18 cellular contexts compared by ENCODE assay signal in the genomic region with DNA sequence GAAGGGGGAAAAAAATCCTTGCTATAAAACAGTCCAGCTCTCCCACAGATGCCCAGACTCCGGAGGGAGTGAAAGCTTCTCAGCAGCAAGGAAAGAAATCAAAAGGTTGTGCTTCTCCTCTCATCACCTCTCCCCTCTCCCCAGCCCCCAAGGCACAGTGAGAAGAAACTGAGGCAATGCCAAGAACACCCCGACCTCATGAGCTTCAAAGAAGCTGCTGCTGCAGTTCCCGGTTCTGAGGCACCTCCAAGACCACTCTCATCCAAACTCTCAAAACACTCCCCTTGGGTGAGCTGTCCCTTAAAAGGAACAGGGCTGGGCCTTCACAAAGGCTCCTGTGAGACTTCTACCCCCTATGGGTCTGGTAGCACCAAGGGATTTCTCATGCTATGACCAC.
DNase-seq lines count a peak whose midpoint lies in the region; ATAC-seq and TF ChIP-seq lines count a peak whose summit lies in the region.
"Had no signal": no experiment of that assay in that cellular context is flagged by ENCODE, and none has a peak within 500 bp of the region (broad histone marks: within the 10 kb centered on the region; RNA-seq: fewer than 3 reads in every experiment).

No MANE protein-coding gene starts in this region.

- no peaks in the 10 kb centered on the region for H3K36me3 Mint-ChIP-seq in activated CD4-positive, alpha-beta T cell treated with anti-CD3 and anti-CD28 coated beads, Interleukin-2, amount 10 ng/mL, durations not matched to agents 7 days and 5 days (ENCODE audit: low read depth)
- H3K36me3 Mint-ChIP-seq in type B pancreatic cell, result no peaks in the 10 kb centered on the region
- H3K36me3 Mint-ChIP-seq: mesothelial cell of epicardium had no signal

- peaks cover 32% of the 10 kb centered on the region for H3K4me1 ChIP-seq in iPS-20b (ENCODE audit: insufficient read depth, low read length)
- H3K4me1 ChIP-seq in psoas muscle, result peaks cover 20% of the 10 kb centered on the region
- H3K4me1 ChIP-seq: right lobe of liver had no signal

- H3K27ac ChIP-seq in iPS-20b (ENCODE audit: low read length) (no peak overlapping the region), psoas muscle (peak overlapping the region; percentile 60)
- H3K27ac ChIP-seq: right lobe of liver had no signal

- peak overlapping the region; percentile 60 for H3K27ac Mint-ChIP-seq in activated CD4-positive, alpha-beta T cell treated with anti-CD3 and anti-CD28 coated beads, Interleukin-2, amount 10 ng/mL, durations not matched to agents 7 days and 5 days
- no peak overlapping the region for H3K27ac Mint-ChIP-seq in type B pancreatic cell
- H3K27ac Mint-ChIP-seq: activated CD8-positive, alpha-beta T cell treated with anti-CD3 and anti-CD28 coated beads for 36 hours; activated naive CD4-positive, alpha-beta T cell treated with anti-CD3 and anti-CD28 coated beads, Interleukin-2, amount 50 U/mL, for 72 hours; activated T-cell treated with anti-CD3 and anti-CD28 coated beads, Interleukin-2, amount 50 U/mL, for 72 hours; mesothelial cell of epicardium; stimulated activated naive CD8-positive, alpha-beta T cell treated with anti-CD3 and anti-CD28 coated beads, Interleukin-15, amount 100 ng/mL, for 72 hours had no signal

- H3K4me3 Mint-ChIP-seq in activated CD4-positive, alpha-beta T cell treated with anti-CD3 and anti-CD28 coated beads, Interleukin-2, amount 10 ng/mL, durations not matched to agents 7 days and 5 days, result no peak overlapping the region
- H3K4me3 Mint-ChIP-seq in type B pancreatic cell, result no peak overlapping the region
- H3K4me3 Mint-ChIP-seq: activated CD8-positive, alpha-beta T cell treated with anti-CD3 and anti-CD28 coated beads for 36 hours; activated T-cell treated with anti-CD3 and anti-CD28 coated beads, Interleukin-2, amount 50 U/mL, for 72 hours; stimulated activated naive CD8-positive, alpha-beta T cell treated with anti-CD3 and anti-CD28 coated beads, Interleukin-15, amount 100 ng/mL, for 72 hours had no signal

- intact Hi-C loops in psoas muscle (cut with DNase I), result loop anchor here in 1 of 2 donors (5.0 kb wide), 1 partner anchor 60 kb away; the partner anchor contains the start of gene KLF7

- H3K36me3 ChIP-seq in iPS-20b (ENCODE audit: insufficient read depth, low read depth, low read length) (no peaks in the 10 kb centered on the region), psoas muscle (ENCODE audit: insufficient read depth in 1 of 2, low read depth in 1 of 2) (no peaks in the 10 kb centered on the region)
- H3K36me3 ChIP-seq: heart right ventricle, right lobe of liver had no signal

- POLR2A ChIA-PET in activated CD4-positive, alpha-beta T cell treated with anti-CD3 and anti-CD28 coated beads, Interleukin-2, amount 10 ng/mL, durations not matched to agents 7 days and 5 days (lab: Charles Lee), result no interaction called here

- no peak overlapping the region for H3K9ac ChIP-seq in iPS-20b (ENCODE audit: low read depth, low read length)

- CTCF ChIA-PET in activated CD4-positive, alpha-beta T cell treated with anti-CD3 and anti-CD28 coated beads, Interleukin-2, amount 10 ng/mL, durations not matched to agents 7 days and 5 days (lab: Charles Lee), result interaction anchor here (1.2 to 2.9 kb wide), 2 partner anchors 9 to 38 kb away, joined by 3 to 13 read pairs; no protein-coding TSS in a partner anchor

- H3K9me3 ChIP-seq in iPS-20b (ENCODE audit: insufficient read depth, low read depth, low read length) (no peaks in the 10 kb centered on the region), psoas muscle (no peaks in the 10 kb centered on the region)
- H3K9me3 ChIP-seq: heart right ventricle, right lobe of liver had no signal

- TF ChIP-seq CTCF in psoas muscle (IDR thresholded peaks at IDR 0.05), result no peak
- TF ChIP-seq CTCF in type B pancreatic cell (conservative IDR thresholded peaks at IDR 0.05), result no peak

- no peaks in the 10 kb centered on the region for H3K27me3 Mint-ChIP-seq in activated CD4-positive, alpha-beta T cell treated with anti-CD3 and anti-CD28 coated beads, Interleukin-2, amount 10 ng/mL, durations not matched to agents 7 days and 5 days
- peaks cover 20% of the 10 kb centered on the region for H3K27me3 Mint-ChIP-seq in type B pancreatic cell

- H3K4me3 ChIP-seq in iPS-20b (ENCODE audit: low read length), result peak overlapping the region; percentile 27; the same call in 1 of the 2 replicates
- H3K4me3 ChIP-seq in psoas muscle, result peak overlapping the region; percentile 51
- H3K4me3 ChIP-seq: right lobe of liver had no signal

- WGBS in psoas muscle, 3 donors, result 30 to 55% (median 31%) methylated on average over 3 of the region's 3 CpGs

- no peak for ATAC-seq in psoas muscle
- ATAC-seq in GM19035 (IDR thresholded peaks at IDR 0.05; ENCODE audit: unreplicated experiment), result no peak
- ATAC-seq: activated CD8-positive, alpha-beta T cell treated with anti-CD3 and anti-CD28 coated beads for 36 hours; activated naive CD4-positive, alpha-beta T cell treated with anti-CD3 and anti-CD28 coated beads, Interleukin-2, amount 50 U/mL, for 72 hours; activated T-cell treated with anti-CD3 and anti-CD28 coated beads, Interleukin-2, amount 50 U/mL, for 72 hours; stimulated activated naive CD8-positive, alpha-beta T cell treated with anti-CD3 and anti-CD28 coated beads, Interleukin-15, amount 100 ng/mL, for 72 hours had no signal

- H3K4me1 Mint-ChIP-seq in activated CD4-positive, alpha-beta T cell treated with anti-CD3 and anti-CD28 coated beads, Interleukin-2, amount 10 ng/mL, durations not matched to agents 7 days and 5 days, result peaks cover 47% of the 10 kb centered on the region
- H3K4me1 Mint-ChIP-seq in type B pancreatic cell (ENCODE audit: unreplicated experiment), result peaks cover 33% of the 10 kb centered on the region

- H3K9me3 Mint-ChIP-seq in activated CD4-positive, alpha-beta T cell treated with anti-CD3 and anti-CD28 coated beads, Interleukin-2, amount 10 ng/mL, durations not matched to agents 7 days and 5 days, result peaks cover 2% of the 10 kb centered on the region
- no peaks in the 10 kb centered on the region for H3K9me3 Mint-ChIP-seq in type B pancreatic cell
- H3K9me3 Mint-ChIP-seq: activated CD8-positive, alpha-beta T cell treated with anti-CD3 and anti-CD28 coated beads for 36 hours; mesothelial cell of epicardium had no signal

- no peak for DNase-seq in activated CD4-positive, alpha-beta T cell treated with anti-CD3 and anti-CD28 coated beads, Interleukin-2, amount 10 ng/mL, durations not matched to agents 7 days and 5 days
- DNase-seq in activated CD4-positive, alpha-beta T cell treated with anti-CD3 and anti-CD28 coated beads, Interleukin-2, amount 50 U/mL, for 48 hours, result no peak
- DNase-seq in psoas muscle, result no peak
- no peak for DNase-seq in NCI-H526 treated with DMSO at 0.1 percent for 48 hours (lab: John Stamatoyannopoulos, UW)
- DNase-seq in type B pancreatic cell (ENCODE audit: extremely low spot score, unreplicated experiment), result no peak
- no peak for DNase-seq in GDM1 (lab: John Stamatoyannopoulos, UW)
- DNase-seq: 8988T; activated CD8-positive, alpha-beta T cell treated with anti-CD3 and anti-CD28 coated beads for 36 hours; activated T-cell treated with anti-CD3 and anti-CD28 coated beads, Interleukin-2, amount 50 U/mL, for 72 hours; right lobe of liver; SHP77 treated with DMSO at 0.1 percent for 48 hours; stimulated activated CD4-positive, alpha-beta T cell treated with anti-CD3 and anti-CD28 coated beads, Interleukin-1b, Interleukin-23, amount 100 ng/mL, for 48 hours; stimulated activated naive CD8-positive, alpha-beta T cell treated with anti-CD3 and anti-CD28 coated beads, Interleukin-15, amount 100 ng/mL, for 72 hours had no signal

- H3K27me3 ChIP-seq in iPS-20b (ENCODE audit: insufficient read depth, low read length), result 0 out of 2 replicates have a peak, but pooled peaks cover 4% of the 10 kb centered on the region
- no peaks in the 10 kb centered on the region for H3K27me3 ChIP-seq in psoas muscle (ENCODE audit: insufficient read depth in 3 of 3, low read length in 2 of 3)
- H3K27me3 ChIP-seq: heart right ventricle, right lobe of liver had no signal
